ENCODE assay signal across 16 cellular contexts in genomic region chr9:136530472-136531089, GRCh38. TPM values are rescaled to one million over a fixed set of nuclear protein-coding genes. Genes with fewer than 3 reads are reported as not detected.
DNase-seq lines count a peak whose midpoint lies in the region; ATAC-seq and TF ChIP-seq lines count a peak whose summit lies in the region.
"Had no signal": no experiment of that assay in that cellular context is flagged by ENCODE, and none has a peak within 500 bp of the region (broad histone marks: within the 10 kb centered on the region; RNA-seq: fewer than 3 reads in every experiment).

No MANE protein-coding gene starts in this region.

- H3K27ac ChIP-seq in BLaER1 (peak overlapping the region; percentile 79), HUES48 (ENCODE audit: low read depth, low read length) (peak overlapping the region; percentile 21), ectodermal cell (ENCODE audit: insufficient read depth, low read depth, low read length, poor library complexity, severe bottlenecking) (peak overlapping the region; percentile 36), trophoblast cell (ENCODE audit: low read depth, low read length) (no peak overlapping the region), uterus (peak overlapping the region in 1 of 2 donors; percentile 39)

- no peak for ATAC-seq in natural killer cell treated with Interleukin-12 subunit alpha and Interleukin-12 subunit beta and Interleukin-15 and Interleukin-18, amount 100 ng/mL, for 72 hours
- no peak for ATAC-seq in GM21576 (IDR thresholded peaks at IDR 0.05; ENCODE audit: unreplicated experiment)
- no peak for ATAC-seq in HG03095 (IDR thresholded peaks at IDR 0.05; ENCODE audit: unreplicated experiment)

- no peak overlapping the region for H2AK5ac ChIP-seq in trophoblast cell (ENCODE audit: low read length)

- no peak overlapping the region for H4K12ac ChIP-seq in trophoblast cell (ENCODE audit: low read depth, low read length)

- H4K20me1 ChIP-seq in BLaER1 = peaks cover 96% of the 10 kb centered on the region

- H2BK12ac ChIP-seq in trophoblast cell (ENCODE audit: low read length) = no peak overlapping the region

- no peak overlapping the region for H3K4ac ChIP-seq in trophoblast cell (ENCODE audit: low read depth, low read length)

- peak overlapping the region; percentile 55 for H3K4me3 ChIP-seq in BLaER1
- no peak overlapping the region for H3K4me3 ChIP-seq in HUES48 (ENCODE audit: low read depth, low read length)
- no peak overlapping the region for H3K4me3 ChIP-seq in ectodermal cell (ENCODE audit: insufficient read depth, low read depth, low read length)
- H3K4me3 ChIP-seq in trophoblast cell (ENCODE audit: low read depth, low read length) = no peak overlapping the region
- no peak overlapping the region for H3K4me3 ChIP-seq in uterus

- no peak overlapping the region for H4K91ac ChIP-seq in trophoblast cell (ENCODE audit: low read depth, low read length)

- H3K14ac ChIP-seq in trophoblast cell (ENCODE audit: low read length) = no peak overlapping the region

- H3K9ac ChIP-seq in BLaER1 = peak overlapping the region; percentile 67
- H3K9ac ChIP-seq in HUES48 (ENCODE audit: low read depth, low read length) = no peak overlapping the region
- H3K9ac ChIP-seq in trophoblast cell (ENCODE audit: low read length) = no peak overlapping the region

- intact Hi-C loops in uterus (cut with DNase I; ENCODE audit: low total_unique reads) = no loop called here

- H2BK120ac ChIP-seq in trophoblast cell (ENCODE audit: insufficient read depth, low read length, poor library complexity) = no peak overlapping the region

- no peaks in the 10 kb centered on the region for H3K27me3 ChIP-seq in BLaER1
- no peaks in the 10 kb centered on the region for H3K27me3 ChIP-seq in HUES48 (ENCODE audit: control insufficient read depth, insufficient read depth, low read length)
- H3K27me3 ChIP-seq in ectodermal cell (ENCODE audit: control insufficient read depth, insufficient read depth, low read length, poor library complexity, severe bottlenecking) = no peaks in the 10 kb centered on the region
- H3K27me3 ChIP-seq in trophoblast cell (ENCODE audit: insufficient read depth, low read length) = no peaks in the 10 kb centered on the region
- no peaks in the 10 kb centered on the region for H3K27me3 ChIP-seq in uterus

- H3K23ac ChIP-seq in trophoblast cell (ENCODE audit: low read length) = no peak overlapping the region

- no peak overlapping the region for H2AFZ ChIP-seq in trophoblast cell (ENCODE audit: insufficient read depth, low read length, poor library complexity)

- peaks cover 97% of the 10 kb centered on the region for H3K4me1 ChIP-seq in BLaER1
- peaks cover 4% of the 10 kb centered on the region; the same call in 1 of the 2 replicates for H3K4me1 ChIP-seq in HUES48 (ENCODE audit: control insufficient read depth, insufficient read depth, low read length)
- peaks cover 60% of the 10 kb centered on the region for H3K4me1 ChIP-seq in ectodermal cell (ENCODE audit: control insufficient read depth, insufficient read depth, low read length)
- peaks cover 0 to 3% of the 10 kb centered on the region in 2 experiments for H3K4me1 ChIP-seq in trophoblast cell (ENCODE audit: control insufficient read depth in 1 of 2, insufficient read depth in 2 of 2, low read length in 2 of 2)
- peaks cover 0 to 43% of the 10 kb centered on the region in 2 donors for H3K4me1 ChIP-seq in uterus

- no peak for DNase-seq in natural killer cell treated with Interleukin-12 subunit alpha and Interleukin-12 subunit beta and Interleukin-15 and Interleukin-18, amount 100 ng/mL, for 72 hours (ENCODE audit: low spot score)
- DNase-seq in trophoblast cell (no peak), uterus (no peak)
- DNase-seq: activated CD4-positive, alpha-beta T cell treated with anti-CD3 and anti-CD28 coated beads, Interleukin-2, amount 50 U/mL, for 48 hours; activated naive CD4-positive, alpha-beta T cell treated with Interleukin-2 at 50 U/mL for 16 hours; central memory CD4-positive, alpha-beta T cell; erythroblast; NCI-H146; NCI-H510A treated with DMSO at 0.1 percent for 48 hours; T-helper 9 cell had no signal

- H4K8ac ChIP-seq in trophoblast cell (ENCODE audit: low read depth, low read length) = no peak overlapping the region

- H3K27me3 Mint-ChIP-seq in natural killer cell treated with Interleukin-12 subunit alpha and Interleukin-12 subunit beta and Interleukin-15 and Interleukin-18, amount 100 ng/mL, for 72 hours = no peaks in the 10 kb centered on the region
- H3K27me3 Mint-ChIP-seq: memory B cell had no signal

- H3K9me3 ChIP-seq in BLaER1 = no peaks in the 10 kb centered on the region
- no peaks in the 10 kb centered on the region for H3K9me3 ChIP-seq in HUES48 (ENCODE audit: control insufficient read depth, insufficient read depth, low read length)
- H3K9me3 ChIP-seq in ectodermal cell (ENCODE audit: control insufficient read depth, low read length) = no peaks in the 10 kb centered on the region
- no peaks in the 10 kb centered on the region for H3K9me3 ChIP-seq in trophoblast cell (ENCODE audit: insufficient read depth, low read depth, low read length)
- H3K9me3 ChIP-seq in uterus = no peaks in the 10 kb centered on the region

- H3K36me3 ChIP-seq in BLaER1 = no peaks in the 10 kb centered on the region
- H3K36me3 ChIP-seq in HUES48 (ENCODE audit: control insufficient read depth, insufficient read depth, low read length) = peaks cover 10% of the 10 kb centered on the region; the same call in 1 of the 2 replicates
- no peaks in the 10 kb centered on the region for H3K36me3 ChIP-seq in ectodermal cell (ENCODE audit: control insufficient read depth, insufficient read depth, low read length)
- H3K36me3 ChIP-seq in trophoblast cell (ENCODE audit: control insufficient read depth in 1 of 2, insufficient read depth in 2 of 2, low read length in 2 of 2) = peaks cover 7 to 9% of the 10 kb centered on the region in 2 experiments
- H3K36me3 ChIP-seq in uterus = no peaks in the 10 kb centered on the region

- H3K79me2 ChIP-seq in trophoblast cell (ENCODE audit: control insufficient read depth, insufficient read depth, low read length, poor library complexity) = no peaks in the 10 kb centered on the region

- H2BK5ac ChIP-seq in trophoblast cell (ENCODE audit: low read depth, low read length, poor library complexity) = no peak overlapping the region

- H3K18ac ChIP-seq in trophoblast cell (ENCODE audit: low read length) = no peak overlapping the region

- H3K4me1 Mint-ChIP-seq in natural killer cell treated with Interleukin-12 subunit alpha and Interleukin-12 subunit beta and Interleukin-15 and Interleukin-18, amount 100 ng/mL, for 72 hours (ENCODE audit: low read depth in 2 of 2) = peaks cover 25 to 34% of the 10 kb centered on the region in 2 donors

- H3K27ac Mint-ChIP-seq in natural killer cell treated with Interleukin-12 subunit alpha and Interleukin-12 subunit beta and Interleukin-15 and Interleukin-18, amount 100 ng/mL, for 72 hours = peak overlapping the region; percentile 23 to 39
- H3K27ac Mint-ChIP-seq: memory B cell had no signal

- H3K4me2 ChIP-seq in BLaER1 = peak overlapping the region; percentile 96
- H3K4me2 ChIP-seq in trophoblast cell (ENCODE audit: low read length) = no peak overlapping the region

- H3K4me3 Mint-ChIP-seq in natural killer cell treated with Interleukin-12 subunit alpha and Interleukin-12 subunit beta and Interleukin-15 and Interleukin-18, amount 100 ng/mL, for 72 hours = no peak overlapping the region

- no peaks in the 10 kb centered on the region for H3K79me1 ChIP-seq in trophoblast cell (ENCODE audit: low read length)

- no peaks in the 10 kb centered on the region for H3K9me3 Mint-ChIP-seq in natural killer cell treated with Interleukin-12 subunit alpha and Interleukin-12 subunit beta and Interleukin-15 and Interleukin-18, amount 100 ng/mL, for 72 hours
- H3K9me3 Mint-ChIP-seq: memory B cell had no signal

- no peak for TF ChIP-seq POLR2A in uterus (IDR thresholded peaks at IDR 0.05)

- WGBS in ectodermal cell, 2 experiments = 84 to 86% methylated on average over 19 of the region's 19 CpGs
- no CpG with 5 or more reads among the region's 19 CpGs for WGBS in trophoblast cell (ENCODE audit: extremely low coverage, insufficient coverage, insufficient read length)

- H3K36me3 Mint-ChIP-seq in natural killer cell treated with Interleukin-12 subunit alpha and Interleukin-12 subunit beta and Interleukin-15 and Interleukin-18, amount 100 ng/mL, for 72 hours = no peaks in the 10 kb centered on the region
- H3K36me3 Mint-ChIP-seq: memory B cell had no signal

- TF ChIP-seq CTCF in uterus (IDR thresholded peaks at IDR 0.05) = no peak

RNA-seq across cellular contexts. Expression of gene NOTCH1, which starts 15.3 kb away (rescaled TPM):
- polyA plus RNA-seq in ectodermal cell (2013, experiment 1 of 4) = 24.9 TPM
- 32.4 TPM for polyA plus RNA-seq in ectodermal cell (2013, experiment 2 of 4)
- polyA plus RNA-seq in ectodermal cell (2013, experiment 3 of 4) = 24.0 TPM
- 28.5 TPM for polyA plus RNA-seq in ectodermal cell (2013, experiment 4 of 4)
- 10 to 100 TPM; 57.3 to 85.0 TPM for total RNA-seq in natural killer cell treated with Interleukin-12 subunit alpha and Interleukin-12 subunit beta and Interleukin-15 and Interleukin-18, amount 100 ng/mL, for 72 hours
- 28.5 and 29.7 TPM in 2 replicates for polyA plus RNA-seq in trophoblast cell (2013)
- 100 to 1,000 TPM in 1 of 4 donors, 10 to 100 TPM in 3; 19.7 to 109 (median 35.6) TPM for total RNA-seq in uterus

RNA-seq across cellular contexts. Expression of gene SEC16A, which starts 47.7 kb away (rescaled TPM):
- polyA plus RNA-seq in ectodermal cell (2013, experiment 1 of 4) = 42.6 TPM
- 50.8 TPM for polyA plus RNA-seq in ectodermal cell (2013, experiment 2 of 4)
- polyA plus RNA-seq in ectodermal cell (2013, experiment 3 of 4) = 32.5 TPM
- 40.2 TPM for polyA plus RNA-seq in ectodermal cell (2013, experiment 4 of 4)
- 100 to 1,000 TPM; 104 to 121 TPM for total RNA-seq in natural killer cell treated with Interleukin-12 subunit alpha and Interleukin-12 subunit beta and Interleukin-15 and Interleukin-18, amount 100 ng/mL, for 72 hours
- 61.8 and 62.8 TPM in 2 replicates for polyA plus RNA-seq in trophoblast cell (2013)
- total RNA-seq in uterus = 10 to 100 TPM; 18.8 to 73.2 (median 35.1) TPM
